Comparison of ENCODE assay signal across 9 cellular contexts in genomic region chr3:126082334-126083137, GRCh38. TPM values are rescaled to one million over a fixed set of nuclear protein-coding genes. Genes with fewer than 3 reads are reported as not detected.
A peak's percentile ranks its signal among the peaks of the same experiment; 100 is the strongest.
DNase-seq lines count a peak whose midpoint lies in the region; FAIRE-seq and TF ChIP-seq lines count a peak whose summit lies in the region.
"Had no signal": no experiment of that assay in that cellular context is flagged by ENCODE, and none has a peak within 500 bp of the region (broad histone marks: within the 10 kb centered on the region; RNA-seq: fewer than 3 reads in every experiment).

No MANE protein-coding gene starts in this region.

- WGBS in sigmoid colon, 2 donors = 93 to 94% methylated on average over 15 of the region's 15 CpGs

- TF ChIP-seq CTCF in GM12864 (IDR thresholded peaks at IDR 0.05; ENCODE audit: low read depth, low read length, missing control alignments) = no peak
- no peak for TF ChIP-seq CTCF in OCI-LY7 (conservative IDR thresholded peaks at IDR 0.05; ENCODE audit: low read length)
- no peak for TF ChIP-seq CTCF in endothelial cell of umbilical vein (IDR thresholded peaks at IDR 0.05; ENCODE audit: extremely low read depth in 1 of 2, insufficient read depth in 1 of 2, low read depth in 1 of 2, low read length in 2 of 2)
- no peak for TF ChIP-seq CTCF in sigmoid colon (IDR thresholded peaks at IDR 0.05)

- BruUV-seq in OCI-LY7 (replicated peaks; lab: Mats Ljungman, UMichigan) = TSS peak; percentile 49
- TSS peak; percentile 39 for BruUV-seq in endothelial cell of umbilical vein (replicated peaks; lab: Mats Ljungman, UMichigan)

- CTCF ChIA-PET in OCI-LY7 (lab: Charles Lee; ENCODE audit: unreplicated experiment) (no interaction called here), endothelial cell of umbilical vein (lab: Charles Lee) (no interaction called here)

- intact Hi-C loops in OCI-LY7 (cut with micrococcal nuclease; ENCODE audit: unreplicated experiment) = loop anchor here (5.0 kb wide), 1 partner anchor 485 kb away; the partner anchor contains the start of gene OSBPL11
- intact Hi-C loops in endothelial cell of umbilical vein (cut with micrococcal nuclease) = loop anchor here (5.0 kb wide), 3 partner anchors 90 to 275 kb away; partner anchors contain the start of gene KLF15
- intact Hi-C loops in sigmoid colon (cut with DNase I) = loop anchor here (2.0 to 5.0 kb wide), 3 partner anchors 92 to 395 kb away; partner anchors contain the start of gene ZXDC
- intact Hi-C loops in posterior vena cava (cut with DNase I) = no loop called here

- H2AFZ ChIP-seq in OCI-LY7 (ENCODE audit: low read length) (peak overlapping the region; percentile 84; the same call in 1 of the 2 replicates), endothelial cell of umbilical vein (ENCODE audit: low read depth, low read length) (no peak overlapping the region)

- no peaks in the 10 kb centered on the region for H4K20me1 ChIP-seq in OCI-LY7 (ENCODE audit: insufficient read depth, low read length)
- no peaks in the 10 kb centered on the region for H4K20me1 ChIP-seq in endothelial cell of umbilical vein (replicated peaks; ENCODE audit: control insufficient read depth, extremely low read depth, insufficient read depth, low read length)

- dilution Hi-C loops in endothelial cell of umbilical vein (cut with MboI; ENCODE audit: extremely low pct_ligation_motif_present, low sequenced_read_pairs) = no loop called here

- H3K27me3 ChIP-seq in endothelial cell of umbilical vein (ENCODE audit: control insufficient read depth in 2 of 2, insufficient read depth in 2 of 2, low read length in 2 of 2) (no peaks in the 10 kb centered on the region), sigmoid colon (no peaks in the 10 kb centered on the region)

- H3K9me1 ChIP-seq in endothelial cell of umbilical vein (replicated peaks; ENCODE audit: control insufficient read depth, extremely low read depth, insufficient read depth, low read length) = no peaks in the 10 kb centered on the region

- no peak for DNase-seq in GM12864 (ENCODE audit: low read depth)
- DNase-seq in OCI-LY7 (ENCODE audit: low spot score) = no peak
- DNase-seq in endothelial cell of umbilical vein (ENCODE audit: low read depth, low spot score) = no peak
- DNase-seq in sigmoid colon = no peak
- no peak for DNase-seq in activated gamma-delta T cell treated with Interleukin-2 at 50 U/mL for 16 hours
- DNase-seq in stimulated activated CD4-positive, alpha-beta T cell treated with anti-CD3 and anti-CD28 coated beads, Interleukin-1b, Interleukin-23, amount 100 ng/mL, for 48 hours = no peak
- no peak for DNase-seq in posterior vena cava (ENCODE audit: low spot score)
- DNase-seq in NCI-H526 (lab: John Stamatoyannopoulos, UW) = no peak

- TF ChIP-seq POLR2A in endothelial cell of umbilical vein (IDR thresholded peaks at IDR 0.05; ENCODE audit: low read depth, low read length) (no peak), sigmoid colon (IDR thresholded peaks at IDR 0.05) (no peak)

- H3K4me3 ChIP-seq in GM12864 (ENCODE audit: low read depth, low read length) (peak overlapping the region; percentile 68), OCI-LY7 (ENCODE audit: low read depth, low read length, poor library complexity, severe bottlenecking) (peak overlapping the region; percentile 89), endothelial cell of umbilical vein (replicated peaks in 1 of 3; ENCODE audit: insufficient read depth in 1 of 3, low read depth in 1 of 3, low read length in 3 of 3) (no peak overlapping the region), sigmoid colon (peak overlapping the region in 2 of 4 donors; percentile 80 to 97)

- no peak for FAIRE-seq in endothelial cell of umbilical vein (lab: Jason Lieb, UNC)
- FAIRE-seq: endometrium had no signal

- no peaks in the 10 kb centered on the region; the same call in 1 of the 2 replicates for H3K79me2 ChIP-seq in OCI-LY7 (ENCODE audit: insufficient read depth, low read depth, low read length)
- peaks cover 2% of the 10 kb centered on the region for H3K79me2 ChIP-seq in endothelial cell of umbilical vein (ENCODE audit: control insufficient read depth, insufficient read depth, low read length)

- H3K9ac ChIP-seq in endothelial cell of umbilical vein (replicated peaks; ENCODE audit: extremely low read depth, insufficient read depth, low read length) = no peak overlapping the region

- no peaks in the 10 kb centered on the region for H3K9me2 ChIP-seq in OCI-LY7 (ENCODE audit: insufficient read depth, low read length)

- H3K36me3 ChIP-seq in OCI-LY7 (ENCODE audit: insufficient read depth, low read length) = no peaks in the 10 kb centered on the region; the same call in 1 of the 2 replicates
- no peaks in the 10 kb centered on the region for H3K36me3 ChIP-seq in endothelial cell of umbilical vein (ENCODE audit: control insufficient read depth in 2 of 2, extremely low read depth in 1 of 2, insufficient read depth in 2 of 2, low read length in 2 of 2)
- H3K36me3 ChIP-seq in sigmoid colon = no peaks in the 10 kb centered on the region

- peak overlapping the region; percentile 62 for H3K27ac ChIP-seq in OCI-LY7 (ENCODE audit: low read depth, low read length, poor library complexity, severe bottlenecking)
- no peak overlapping the region for H3K27ac ChIP-seq in endothelial cell of umbilical vein (ENCODE audit: insufficient read depth, low read depth, low read length)
- H3K27ac ChIP-seq in sigmoid colon = peak overlapping the region; percentile 90 to 92 (median 92)

- H3K4me1 ChIP-seq in OCI-LY7 (ENCODE audit: insufficient read depth, low read length, poor library complexity, severe bottlenecking) = peaks cover 7% of the 10 kb centered on the region
- peaks cover 5% of the 10 kb centered on the region for H3K4me1 ChIP-seq in endothelial cell of umbilical vein (ENCODE audit: control insufficient read depth, extremely low read depth, insufficient read depth, low read length)
- peaks cover 0 to 16% (median 10%) of the 10 kb centered on the region in 4 donors for H3K4me1 ChIP-seq in sigmoid colon

- no peak for TF ChIP-seq EP300 in sigmoid colon (IDR thresholded peaks at IDR 0.05)

- POLR2A ChIA-PET in OCI-LY7 (lab: Charles Lee) = no interaction called here
- POLR2A ChIA-PET in endothelial cell of umbilical vein (lab: Charles Lee) = no interaction called here

- H3K9me3 ChIP-seq in OCI-LY7 (ENCODE audit: low read length) (peaks cover 20% of the 10 kb centered on the region), endothelial cell of umbilical vein (replicated peaks; ENCODE audit: control insufficient read depth, insufficient read depth, low read length) (no peaks in the 10 kb centered on the region), sigmoid colon (no peaks in the 10 kb centered on the region)

- H3K4me2 ChIP-seq in OCI-LY7 (ENCODE audit: low read length) (peak overlapping the region; percentile 92), endothelial cell of umbilical vein (ENCODE audit: insufficient read depth, low read length) (peak overlapping the region; percentile 82)

TF ChIP-seq in endothelial cell of umbilical vein, 7 proteins besides CTCF, POLR2A, EP300 and RAD21:
- TF ChIP-seq MAX (IDR thresholded peaks at IDR 0.05; ENCODE audit: insufficient read depth, insufficient read length) = no peak
- no peak for TF ChIP-seq EZH2 (IDR thresholded peaks at IDR 0.05; ENCODE audit: borderline replicate concordance, low read depth, low read length, severe bottlenecking)

RNA-seq across cellular contexts. Expression of gene SLC41A3, which starts 1.4 kb away (rescaled TPM):
- 26.6 and 35.9 TPM in 2 replicates for total RNA-seq in OCI-LY7 (2014; rRNA removed; shearing (Covaris generic))
- total RNA-seq in OCI-LY7 (2022) (31.9 and 35.3 TPM in 2 replicates), endothelial cell of umbilical vein (47.1 and 52.5 TPM in 2 replicates), sigmoid colon (10 to 100 TPM; 28.9 to 59.5 (median 42.1) TPM), posterior vena cava (10 to 100 TPM; 44.7 to 49.0 TPM)
- polyA plus RNA-seq in endothelial cell of umbilical vein (118 and 129 TPM in 2 replicates), sigmoid colon (10 to 100 TPM in 2 of 3 donors, 1 to 10 TPM in 1; 5.1 to 27.6 (median 19.8) TPM)
- polyA plus RNA-seq in endothelial cell of umbilical vein (2011; cell fraction: cytosol; rRNA removed) = 81.9 and 87.0 TPM in 2 replicates
- 111 and 132 TPM in 2 replicates for polyA plus RNA-seq in endothelial cell of umbilical vein (2011; cell fraction: nucleus; rRNA removed)
- 39.8 and 58.5 TPM in 2 replicates for polyA plus RNA-seq in endothelial cell of umbilical vein (2012)
- polyA minus RNA-seq in endothelial cell of umbilical vein = 89.6 and 103 TPM in 2 replicates
- polyA minus RNA-seq in endothelial cell of umbilical vein (2011; cell fraction: cytosol; rRNA and poly(A)+ RNA removed) = 32.2 TPM
- polyA minus RNA-seq in endothelial cell of umbilical vein (2011; cell fraction: nucleus; rRNA and poly(A)+ RNA removed) = 34.2 and 46.8 TPM in 2 replicates

Comparison
In these comparisons a context has a peak if more than half of its experiments do, and no peak if none do; other contexts are left out.
1. H3K4me3 ChIP-seq: peak in GM12864 (single experiment) and OCI-LY7 (single experiment); none in endothelial cell of umbilical vein (0 of 3).
2. intact Hi-C loops: an anchor here in OCI-LY7 (5.0 kb wide), endothelial cell of umbilical vein (5.0 kb wide) and sigmoid colon (2.0 to 5.0 kb wide); none called in posterior vena cava.